22 cellular contexts compared by ENCODE assay signal in genomic region chr2:162490795-162491470, GRCh38.
DNase-seq lines count a peak whose midpoint lies in the region; ATAC-seq and TF ChIP-seq lines count a peak whose summit lies in the region.
"Had no signal": no experiment of that assay in that cellular context is flagged by ENCODE, and none has a peak within 500 bp of the region (broad histone marks: within the 10 kb centered on the region; RNA-seq: fewer than 3 reads in every experiment).

No MANE protein-coding gene starts in this region.

- H3K4me1 ChIP-seq in RWPE2 (ENCODE audit: insufficient read depth, poor library complexity, severe bottlenecking) (peaks cover 9% of the 10 kb centered on the region), psoas muscle (no peaks in the 10 kb centered on the region)
- H3K4me1 ChIP-seq: heart right ventricle, thyroid gland had no signal

- WGBS in psoas muscle, 3 donors = 94 to 96% (median 95%) methylated on average over 7 of the region's 7 CpGs

- TF ChIP-seq CTCF in RWPE2 (IDR thresholded peaks at IDR 0.05; ENCODE audit: poor library complexity, severe bottlenecking) (no peak), psoas muscle (IDR thresholded peaks at IDR 0.05) (no peak)

- no peaks in the 10 kb centered on the region for H3K27me3 Mint-ChIP-seq in stimulated activated naive CD8-positive, alpha-beta T cell treated with anti-CD3 and anti-CD28 coated beads, Interleukin-15, amount 100 ng/mL, for 72 hours
- H3K27me3 Mint-ChIP-seq: activated CD4-positive, alpha-beta T cell treated with anti-CD3 and anti-CD28 coated beads, Interleukin-2, amount 10 ng/mL, durations not matched to agents 7 days and 5 days; progenitor cell of endocrine pancreas had no signal

- no peak overlapping the region for H3K27ac Mint-ChIP-seq in stimulated activated naive CD8-positive, alpha-beta T cell treated with anti-CD3 and anti-CD28 coated beads, Interleukin-15, amount 100 ng/mL, for 72 hours
- H3K27ac Mint-ChIP-seq: activated CD4-positive, alpha-beta T cell treated with anti-CD3 and anti-CD28 coated beads, Interleukin-2, amount 10 ng/mL, durations not matched to agents 7 days and 5 days; progenitor cell of endocrine pancreas; T-helper 1 cell treated with Interleukin-12 subunit alpha and Interleukin-12 subunit beta and Interleukin-4 antibody, amounts not matched to agents 30 μg/mL and 1 μg/mL, for 36 hours had no signal

- intact Hi-C loops in psoas muscle (cut with DNase I) = no loop called here

- H3K4me3 ChIP-seq in RWPE2 (ENCODE audit: severe bottlenecking) (no peak overlapping the region), psoas muscle (no peak overlapping the region)
- H3K4me3 ChIP-seq: coronary artery, heart right ventricle, SJCRH30, thyroid gland had no signal

- DNase-seq in ELF-1 (ENCODE audit: low read depth, low spot score) = peak; percentile 7
- no peak for DNase-seq in RWPE2 (ENCODE audit: low spot score)
- DNase-seq in NCI-H1436 (lab: John Stamatoyannopoulos, UW) = no peak
- DNase-seq in psoas muscle = no peak
- DNase-seq in stimulated activated naive CD8-positive, alpha-beta T cell treated with anti-CD3 and anti-CD28 coated beads, Interleukin-15, amount 100 ng/mL, for 72 hours = no peak
- DNase-seq: activated CD4-positive, alpha-beta T cell treated with anti-CD3 and anti-CD28 coated beads, Interleukin-2, amount 10 ng/mL, durations not matched to agents 7 days and 5 days; activated CD8-positive, alpha-beta memory T cell treated with anti-CD3 and anti-CD28 coated beads, Interleukin-2, amount 50 U/mL, for 48 hours; activated effector memory CD4-positive, alpha-beta T cell treated with anti-CD3 and anti-CD28 coated beads, Interleukin-2, amount 50 U/mL, for 16 hours; brain microvascular endothelial cell; heart right ventricle; NCI-H1105; NCI-H2171; stimulated activated naive CD4-positive, alpha-beta T cell treated with Interleukin-2 at 50 U/mL for 16 hours; thyroid gland had no signal

- H3K36me3 ChIP-seq in RWPE2 (ENCODE audit: low read depth) (0 out of 2 replicates have a peak, but pooled peaks cover 2% of the 10 kb centered on the region), psoas muscle (ENCODE audit: insufficient read depth in 1 of 2, low read depth in 1 of 2) (no peaks in the 10 kb centered on the region)
- H3K36me3 ChIP-seq: brain microvascular endothelial cell, heart right ventricle, SJCRH30, thyroid gland had no signal

- H3K27me3 ChIP-seq in RWPE2 (ENCODE audit: insufficient read depth, poor library complexity, severe bottlenecking) (no peaks in the 10 kb centered on the region), psoas muscle (ENCODE audit: insufficient read depth in 3 of 3, low read length in 2 of 3) (no peaks in the 10 kb centered on the region)
- H3K27me3 ChIP-seq: brain microvascular endothelial cell, heart right ventricle, SJCRH30, thyroid gland had no signal

- ATAC-seq in GM21367 (IDR thresholded peaks at IDR 0.05; ENCODE audit: unreplicated experiment) = peak; percentile 8
- ATAC-seq in HG03378 (IDR thresholded peaks at IDR 0.05; ENCODE audit: unreplicated experiment) = peak; percentile 12
- ATAC-seq in RWPE2 (ENCODE audit: low read depth) = no peak
- no peak for ATAC-seq in psoas muscle
- no peak for ATAC-seq in stimulated activated naive CD8-positive, alpha-beta T cell treated with anti-CD3 and anti-CD28 coated beads, Interleukin-15, amount 100 ng/mL, for 72 hours
- ATAC-seq in GM18858 (IDR thresholded peaks at IDR 0.05; ENCODE audit: unreplicated experiment) = no peak
- ATAC-seq: heart right ventricle had no signal

- H3K9me3 Mint-ChIP-seq in stimulated activated naive CD8-positive, alpha-beta T cell treated with anti-CD3 and anti-CD28 coated beads, Interleukin-15, amount 100 ng/mL, for 72 hours = peaks cover 0 to 15% of the 10 kb centered on the region in 2 donors

- H3K4me1 Mint-ChIP-seq in stimulated activated naive CD8-positive, alpha-beta T cell treated with anti-CD3 and anti-CD28 coated beads, Interleukin-15, amount 100 ng/mL, for 72 hours = no peaks in the 10 kb centered on the region
- H3K4me1 Mint-ChIP-seq: activated CD4-positive, alpha-beta T cell treated with anti-CD3 and anti-CD28 coated beads, Interleukin-2, amount 10 ng/mL, durations not matched to agents 7 days and 5 days had no signal

- H3K27ac ChIP-seq in RWPE2 (ENCODE audit: poor library complexity, severe bottlenecking) (peak overlapping the region; percentile 70), psoas muscle (no peak overlapping the region)
- H3K27ac ChIP-seq: brain microvascular endothelial cell, C4-2B, coronary artery, heart right ventricle, SJCRH30, thyroid gland had no signal

- H3K9me3 ChIP-seq in RWPE2 (ENCODE audit: severe bottlenecking) (no peaks in the 10 kb centered on the region), psoas muscle (no peaks in the 10 kb centered on the region)
- H3K9me3 ChIP-seq: SJCRH30, thyroid gland had no signal

- H3K4me3 Mint-ChIP-seq in stimulated activated naive CD8-positive, alpha-beta T cell treated with anti-CD3 and anti-CD28 coated beads, Interleukin-15, amount 100 ng/mL, for 72 hours = no peak overlapping the region
- H3K4me3 Mint-ChIP-seq: activated CD4-positive, alpha-beta T cell treated with anti-CD3 and anti-CD28 coated beads, Interleukin-2, amount 10 ng/mL, durations not matched to agents 7 days and 5 days; T-helper 1 cell treated with Interleukin-12 subunit alpha and Interleukin-12 subunit beta and Interleukin-4 antibody, amounts not matched to agents 30 μg/mL and 1 μg/mL, for 36 hours had no signal

Comparison
In these comparisons a context has a peak if more than half of its experiments do, and no peak if none do; other contexts are left out.
1. ATAC-seq: peak in GM21367 (single experiment) and HG03378 (single experiment); none in RWPE2 (single experiment), psoas muscle (0 of 4), stimulated activated naive CD8-positive, alpha-beta T cell treated with anti-CD3 and anti-CD28 coated beads, Interleukin-15, amount 100 ng/mL, for 72 hours (single experiment) and GM18858 (single experiment).